25 cellular contexts compared by ENCODE assay signal in the genomic region with DNA sequence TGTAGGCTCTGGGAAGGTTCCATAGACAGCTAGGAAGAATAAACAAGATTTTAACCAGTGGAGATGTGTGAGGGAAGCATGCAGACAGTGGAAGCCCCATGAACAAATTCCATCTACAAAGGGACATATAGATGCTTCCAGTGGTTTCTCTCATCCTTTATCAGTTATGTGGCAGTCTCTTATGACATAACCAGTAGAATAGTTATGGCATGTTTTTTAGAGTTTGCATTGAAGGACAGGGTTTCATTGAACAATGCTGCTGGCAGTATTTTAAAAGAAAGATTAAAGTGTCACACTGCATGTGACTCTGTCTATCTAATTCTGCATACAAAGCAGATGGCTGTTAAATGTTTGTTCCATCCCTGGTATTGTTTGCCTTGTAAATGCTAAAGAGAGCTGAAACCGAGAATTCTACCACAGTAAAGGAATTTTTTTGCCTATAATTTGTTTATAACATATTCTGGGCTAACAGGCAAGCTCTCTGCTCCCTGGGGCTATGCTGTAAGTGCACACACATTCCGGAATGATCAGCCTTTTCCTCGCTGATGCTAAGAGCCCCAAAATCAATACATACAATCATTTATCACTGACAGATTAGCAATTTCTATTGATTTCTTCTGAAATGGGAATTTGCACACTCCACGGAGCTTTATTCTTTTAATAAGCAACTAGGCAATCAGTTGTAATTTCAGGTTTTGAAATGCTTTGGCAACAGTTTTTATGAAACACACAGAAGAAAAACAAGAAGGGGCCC.
DNase-seq lines count a peak whose midpoint lies in the region; ATAC-seq and TF ChIP-seq lines count a peak whose summit lies in the region.
"Had no signal": no experiment of that assay in that cellular context is flagged by ENCODE, and none has a peak within 500 bp of the region (broad histone marks: within the 10 kb centered on the region; RNA-seq: fewer than 3 reads in every experiment).

No MANE protein-coding gene starts in this region.

- ATAC-seq in GM19023 (IDR thresholded peaks at IDR 0.05; ENCODE audit: unreplicated experiment) = no peak
- ATAC-seq: naive thymus-derived CD8-positive, alpha-beta T cell had no signal

- TF ChIP-seq CTCF in dorsolateral prefrontal cortex (IDR thresholded peaks at IDR 0.05 in 54 of 56, conservative IDR thresholded peaks at IDR 0.05 in 2 of 56; ENCODE audit: low read depth in 1 of 56, partially characterized antibody in 56 of 56) (no peak), type B pancreatic cell (conservative IDR thresholded peaks at IDR 0.05) (no peak)

- no peaks in the 10 kb centered on the region for H3K27me3 Mint-ChIP-seq in activated naive CD4-positive, alpha-beta T cell treated with anti-CD3 and anti-CD28 coated beads, Interleukin-2, amount 50 U/mL, for 24 hours
- H3K27me3 Mint-ChIP-seq in activated naive CD4-positive, alpha-beta T cell treated with anti-CD3 and anti-CD28 coated beads, Interleukin-2, amount 10 ng/mL, durations not matched to agents 7 days and 5 days = no peaks in the 10 kb centered on the region
- H3K27me3 Mint-ChIP-seq in type B pancreatic cell = no peaks in the 10 kb centered on the region
- H3K27me3 Mint-ChIP-seq: CD8-positive, alpha-beta memory T cell; naive thymus-derived CD8-positive, alpha-beta T cell had no signal

- H3K36me3 ChIP-seq in muscle layer of colon (ENCODE audit: insufficient read depth, low read length) = no peaks in the 10 kb centered on the region
- H3K36me3 ChIP-seq: ascending aorta, heart left ventricle, ovary, right lobe of liver had no signal

- DNase-seq in activated naive CD4-positive, alpha-beta T cell treated with anti-CD3 and anti-CD28 coated beads, Interleukin-2, amount 10 ng/mL, durations not matched to agents 7 days and 5 days = no peak
- no peak for DNase-seq in dorsolateral prefrontal cortex
- DNase-seq in type B pancreatic cell (ENCODE audit: extremely low spot score, unreplicated experiment) = no peak
- no peak for DNase-seq in NCI-H748 treated with DMSO at 0.1 percent for 48 hours (lab: John Stamatoyannopoulos, UW)
- DNase-seq in T-helper 1 cell = no peak
- DNase-seq: activated CD4-positive, alpha-beta T cell treated with anti-CD3 and anti-CD28 coated beads, Interleukin-2, amount 50 U/mL, for 1 hour; activated naive CD4-positive, alpha-beta T cell treated with anti-CD3 and anti-CD28 coated beads, Interleukin-2, amount 50 U/mL, for 16 hours; CD8-positive, alpha-beta memory T cell; central memory CD4-positive, alpha-beta T cell; GDM1; H7; heart left ventricle; naive thymus-derived CD8-positive, alpha-beta T cell; NCI-H1694 treated with DMSO at 0.1 percent for 48 hours; ovary; right lobe of liver; stimulated activated CD8-positive, alpha-beta memory T cell treated with anti-CD3 and anti-CD28 coated beads, Interleukin-4, amount 100 ng/mL, for 48 hours had no signal

- H3K27me3 ChIP-seq in dorsolateral prefrontal cortex (no peaks in the 10 kb centered on the region), muscle layer of colon (ENCODE audit: control insufficient read depth in 1 of 2, insufficient read depth in 2 of 2, low read length in 2 of 2) (no peaks in the 10 kb centered on the region)
- H3K27me3 ChIP-seq: ascending aorta, heart left ventricle, ovary, right lobe of liver had no signal

- peaks cover 8% of the 10 kb centered on the region for H3K9me3 Mint-ChIP-seq in activated naive CD4-positive, alpha-beta T cell treated with anti-CD3 and anti-CD28 coated beads, Interleukin-2, amount 50 U/mL, for 24 hours
- H3K9me3 Mint-ChIP-seq in activated naive CD4-positive, alpha-beta T cell treated with anti-CD3 and anti-CD28 coated beads, Interleukin-2, amount 10 ng/mL, durations not matched to agents 7 days and 5 days = no peaks in the 10 kb centered on the region
- H3K9me3 Mint-ChIP-seq in type B pancreatic cell = no peaks in the 10 kb centered on the region
- H3K9me3 Mint-ChIP-seq: CD8-positive, alpha-beta memory T cell; naive thymus-derived CD8-positive, alpha-beta T cell; T-helper 2 cell treated with Interferon-gamma antibody and Interleukin-4, amounts not matched to agents 5 μg/mL and 100 μg/mL, for 36 hours had no signal

- H3K4me3 ChIP-seq in dorsolateral prefrontal cortex = no peak overlapping the region
- H3K4me3 ChIP-seq in muscle layer of colon (ENCODE audit: low read depth in 1 of 2, low read length in 2 of 2) = no peak overlapping the region
- H3K4me3 ChIP-seq: ascending aorta, heart left ventricle, ovary, right lobe of liver had no signal

- H3K4me1 ChIP-seq in muscle layer of colon (ENCODE audit: insufficient read depth, low read length) = peaks cover 39% of the 10 kb centered on the region
- H3K4me1 ChIP-seq: ascending aorta had no signal

- H3K4me1 Mint-ChIP-seq in activated naive CD4-positive, alpha-beta T cell treated with anti-CD3 and anti-CD28 coated beads, Interleukin-2, amount 50 U/mL, for 24 hours = peaks cover 81% of the 10 kb centered on the region
- peaks cover 35% of the 10 kb centered on the region for H3K4me1 Mint-ChIP-seq in activated naive CD4-positive, alpha-beta T cell treated with anti-CD3 and anti-CD28 coated beads, Interleukin-2, amount 10 ng/mL, durations not matched to agents 7 days and 5 days
- H3K4me1 Mint-ChIP-seq in type B pancreatic cell (ENCODE audit: unreplicated experiment) = peaks cover 35% of the 10 kb centered on the region

- H3K4me3 Mint-ChIP-seq in activated naive CD4-positive, alpha-beta T cell treated with anti-CD3 and anti-CD28 coated beads, Interleukin-2, amount 50 U/mL, for 24 hours = no peak overlapping the region
- no peak overlapping the region for H3K4me3 Mint-ChIP-seq in activated naive CD4-positive, alpha-beta T cell treated with anti-CD3 and anti-CD28 coated beads, Interleukin-2, amount 10 ng/mL, durations not matched to agents 7 days and 5 days
- peak overlapping the region; percentile 72 for H3K4me3 Mint-ChIP-seq in type B pancreatic cell
- H3K4me3 Mint-ChIP-seq: activated T-helper 1 cell treated with anti-CD3 and anti-CD28 coated beads, Interleukin-12 subunit alpha, Interleukin-12 subunit beta, Interleukin-2, Interleukin-4 antibody, amounts not matched to agents 30 ng/mL and 10 ng/mL and 1 ng/mL, durations not matched to agents 14 hours and 24 hours and 36 hours; CD8-positive, alpha-beta memory T cell; naive thymus-derived CD8-positive, alpha-beta T cell; T-helper 2 cell treated with Interferon-gamma antibody and Interleukin-4, amounts not matched to agents 5 μg/mL and 100 μg/mL, for 36 hours had no signal

- CTCF ChIA-PET in activated naive CD4-positive, alpha-beta T cell treated with anti-CD3 and anti-CD28 coated beads, Interleukin-2, amount 10 ng/mL, durations not matched to agents 7 days and 5 days (lab: Charles Lee) = interaction anchor here (0.5 kb wide), 1 partner anchor 104 kb away, joined by 4 read pairs; no protein-coding TSS in a partner anchor

- H3K9me3 ChIP-seq in muscle layer of colon (ENCODE audit: low read length) = no peaks in the 10 kb centered on the region
- H3K9me3 ChIP-seq: ascending aorta, heart left ventricle, ovary, right lobe of liver had no signal

- H3K27ac ChIP-seq in dorsolateral prefrontal cortex = peak overlapping the region in 31 of 59 donors; percentile 2 to 92 (median 32)
- H3K27ac ChIP-seq in muscle layer of colon (ENCODE audit: low read depth, low read length) = peak overlapping the region; percentile 60
- H3K27ac ChIP-seq: 22Rv1, ascending aorta, KMS-11, ovary, right lobe of liver had no signal

- no peak overlapping the region for H3K9ac ChIP-seq in muscle layer of colon (ENCODE audit: low read length)
- H3K9ac ChIP-seq: KMS-11 had no signal

- peak overlapping the region; percentile 25 for H3K27ac Mint-ChIP-seq in activated naive CD4-positive, alpha-beta T cell treated with anti-CD3 and anti-CD28 coated beads, Interleukin-2, amount 50 U/mL, for 24 hours
- no peak overlapping the region for H3K27ac Mint-ChIP-seq in activated naive CD4-positive, alpha-beta T cell treated with anti-CD3 and anti-CD28 coated beads, Interleukin-2, amount 10 ng/mL, durations not matched to agents 7 days and 5 days
- H3K27ac Mint-ChIP-seq in type B pancreatic cell = peak overlapping the region; percentile 56
- H3K27ac Mint-ChIP-seq: activated T-helper 1 cell treated with anti-CD3 and anti-CD28 coated beads, Interleukin-12 subunit alpha, Interleukin-12 subunit beta, Interleukin-2, Interleukin-4 antibody, amounts not matched to agents 30 ng/mL and 10 ng/mL and 1 ng/mL, durations not matched to agents 14 hours and 24 hours and 36 hours; T-helper 2 cell treated with Interferon-gamma antibody and Interleukin-4, amounts not matched to agents 5 μg/mL and 100 μg/mL, for 36 hours had no signal

- intact Hi-C loops in dorsolateral prefrontal cortex (cut with DNase I) = loop anchor here (10.0 kb wide), 1 partner anchor 166 kb away; no protein-coding TSS in a partner anchor

- peaks cover 6% of the 10 kb centered on the region for H3K36me3 Mint-ChIP-seq in activated naive CD4-positive, alpha-beta T cell treated with anti-CD3 and anti-CD28 coated beads, Interleukin-2, amount 50 U/mL, for 24 hours
- H3K36me3 Mint-ChIP-seq in activated naive CD4-positive, alpha-beta T cell treated with anti-CD3 and anti-CD28 coated beads, Interleukin-2, amount 10 ng/mL, durations not matched to agents 7 days and 5 days = peaks cover 4% of the 10 kb centered on the region
- no peaks in the 10 kb centered on the region for H3K36me3 Mint-ChIP-seq in type B pancreatic cell
- H3K36me3 Mint-ChIP-seq: naive thymus-derived CD8-positive, alpha-beta T cell had no signal
